1 cellular context compared by ENCODE assay signal in the genomic region with DNA sequence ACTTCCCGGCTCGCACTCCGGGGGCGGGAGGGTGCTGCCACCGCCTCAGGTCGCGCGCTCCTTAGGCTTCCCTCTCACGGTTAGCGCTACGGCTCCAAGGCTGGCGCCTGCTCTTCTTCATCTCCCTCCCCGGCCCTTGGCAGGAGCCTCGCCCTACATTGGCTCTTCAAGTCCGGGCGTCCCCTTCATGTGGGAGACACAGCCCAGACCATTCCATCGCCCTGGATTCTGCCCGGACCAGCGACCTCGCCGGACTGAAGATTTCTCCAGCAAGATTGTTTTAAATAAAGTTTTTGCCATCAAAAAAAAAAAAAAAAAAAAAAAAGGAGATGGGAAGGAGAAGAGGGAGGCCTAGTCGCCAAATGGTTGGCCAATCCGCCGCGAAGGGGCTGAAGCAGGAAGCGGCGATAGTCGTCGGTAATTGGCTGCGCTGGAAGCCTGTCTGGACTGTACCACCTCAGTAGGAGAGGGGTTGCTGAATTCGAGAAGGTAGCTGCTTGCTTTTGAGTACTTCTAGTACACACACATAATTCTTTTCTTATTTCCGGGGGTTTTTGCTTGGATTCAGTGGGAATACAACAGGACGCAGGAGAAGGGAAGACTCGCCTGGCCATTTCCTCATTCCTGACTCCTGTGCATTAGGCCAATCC.
A peak's percentile ranks its signal among the peaks of the same experiment; 100 is the strongest.
TF ChIP-seq lines count a peak whose summit lies in the region.

No MANE protein-coding gene starts in this region.

TF ChIP-seq in HepG2, 621 proteins besides CTCF, POLR2A, EP300 and RAD21 (continues in another document):
- TF ChIP-seq HOXD1 (CRISPR knock-in tag; IDR thresholded peaks at IDR 0.05) (0 out of 2 replicates have a peak, but pooled peaks have one; percentile 34), HOXA7 (CRISPR knock-in tag; IDR thresholded peaks at IDR 0.05) (no peak), FOXK2 (IDR thresholded peaks at IDR 0.05) (peak; percentile 98), FOXJ3 (CRISPR knock-in tag; IDR thresholded peaks at IDR 0.05; ENCODE audit: borderline replicate concordance) (peak; percentile 76; the same call in 1 of the 2 replicates), BRCA1 (CRISPR knock-in tag; IDR thresholded peaks at IDR 0.05) (peak; percentile 87; the same call in 1 of the 2 replicates), ZNF713 (CRISPR knock-in tag; IDR thresholded peaks at IDR 0.05) (no peak), SIN3A (IDR thresholded peaks at IDR 0.05; ENCODE audit: borderline replicate concordance, low read depth, low read length) (peak; percentile 56; the same call in 1 of the 2 replicates), ZNF652 (CRISPR knock-in tag; IDR thresholded peaks at IDR 0.05; ENCODE audit: borderline replicate concordance, low read depth) (no peak), HDAC2 (CRISPR knock-in tag; IDR thresholded peaks at IDR 0.05) (no peak), ZNF256 (CRISPR knock-in tag; conservative IDR thresholded peaks at IDR 0.05) (0 out of 2 replicates have a peak, but pooled peaks have one; percentile 53), SP2 (CRISPR knock-in tag; IDR thresholded peaks at IDR 0.05) (peak; percentile 91), KLF6 (CRISPR knock-in tag; IDR thresholded peaks at IDR 0.05) (no peak), TBP (CRISPR knock-in tag; IDR thresholded peaks at IDR 0.05) (no peak), SMARCE1 (IDR thresholded peaks at IDR 0.05; ENCODE audit: borderline replicate concordance) (no peak), SNAPC2 (CRISPR knock-in tag; IDR thresholded peaks at IDR 0.05) (no peak), ZNF569 (CRISPR knock-in tag; IDR thresholded peaks at IDR 0.05; ENCODE audit: borderline replicate concordance) (no peak), ZMAT3 (CRISPR knock-in tag; conservative IDR thresholded peaks at IDR 0.05) (peak; percentile 77; the same call in 1 of the 2 replicates), ELF3 (CRISPR knock-in tag; IDR thresholded peaks at IDR 0.05) (peak; percentile 91), KDM2A (CRISPR knock-in tag; IDR thresholded peaks at IDR 0.05; ENCODE audit: borderline replicate concordance, low read depth) (peak; percentile 25; the same call in 1 of the 2 replicates), ESRRA (CRISPR knock-in tag; IDR thresholded peaks at IDR 0.05; ENCODE audit: low read depth) (no peak), ZNF367 (CRISPR knock-in tag; IDR thresholded peaks at IDR 0.05; ENCODE audit: borderline replicate concordance) (0 out of 2 replicates have a peak, but pooled peaks have one; percentile 64), GABPA (IDR thresholded peaks at IDR 0.05; ENCODE audit: low read depth, low read length) (peak; percentile 47; the same call in 1 of the 2 replicates), GABPA (CRISPR knock-in tag; IDR thresholded peaks at IDR 0.05; ENCODE audit: low read depth) (peak; percentile 84), ZFP37 (CRISPR knock-in tag; IDR thresholded peaks at IDR 0.05; ENCODE audit: borderline replicate concordance) (no peak), CREM (IDR thresholded peaks at IDR 0.05) (peak; percentile 83), CREM (CRISPR knock-in tag; IDR thresholded peaks at IDR 0.05) (no peak), YEATS4 (CRISPR knock-in tag; IDR thresholded peaks at IDR 0.05; ENCODE audit: borderline replicate concordance) (peak; percentile 49), ZNF350 (CRISPR knock-in tag; IDR thresholded peaks at IDR 0.05; ENCODE audit: borderline replicate concordance, low read depth) (peak; percentile 22; the same call in 1 of the 2 replicates), ZNF143 (CRISPR knock-in tag; IDR thresholded peaks at IDR 0.05) (peak; percentile 44), ZNF777 (CRISPR knock-in tag; IDR thresholded peaks at IDR 0.05) (0 out of 2 replicates have a peak, but pooled peaks have one; percentile 31), ZNF670 (CRISPR knock-in tag; IDR thresholded peaks at IDR 0.05; ENCODE audit: borderline replicate concordance) (0 out of 2 replicates have a peak, but pooled peaks have one; percentile 23), SRY (CRISPR knock-in tag; IDR thresholded peaks at IDR 0.05) (no peak), SMARCC2 (IDR thresholded peaks at IDR 0.05) (no peak), ZSCAN30 (CRISPR knock-in tag; IDR thresholded peaks at IDR 0.05) (no peak), ZNF335 (CRISPR knock-in tag; IDR thresholded peaks at IDR 0.05) (peak; percentile 30; the same call in 1 of the 2 replicates), NFYC (CRISPR knock-in tag; IDR thresholded peaks at IDR 0.05) (peak; percentile 82), CREB1 (IDR thresholded peaks at IDR 0.05) (no peak), CREB1 (CRISPR knock-in tag; IDR thresholded peaks at IDR 0.05) (peak; percentile 86), KAT8 (CRISPR knock-in tag; IDR thresholded peaks at IDR 0.05) (peak; percentile 85), RFXANK (CRISPR knock-in tag; IDR thresholded peaks at IDR 0.05) (no peak), ZNF724P (CRISPR knock-in tag; IDR thresholded peaks at IDR 0.05; ENCODE audit: borderline replicate concordance) (no peak)
- TF ChIP-seq, protein P1, sequence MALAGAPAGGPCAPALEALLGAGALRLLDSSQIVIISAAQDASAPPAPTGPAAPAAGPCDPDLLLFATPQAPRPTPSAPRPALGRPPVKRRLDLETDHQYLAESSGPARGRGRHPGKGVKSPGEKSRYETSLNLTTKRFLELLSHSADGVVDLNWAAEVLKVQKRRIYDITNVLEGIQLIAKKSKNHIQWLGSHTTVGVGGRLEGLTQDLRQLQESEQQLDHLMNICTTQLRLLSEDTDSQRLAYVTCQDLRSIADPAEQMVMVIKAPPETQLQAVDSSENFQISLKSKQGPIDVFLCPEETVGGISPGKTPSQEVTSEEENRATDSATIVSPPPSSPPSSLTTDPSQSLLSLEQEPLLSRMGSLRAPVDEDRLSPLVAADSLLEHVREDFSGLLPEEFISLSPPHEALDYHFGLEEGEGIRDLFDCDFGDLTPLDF (CRISPR knock-in tag; IDR thresholded peaks at IDR 0.05) = no peak
- TF ChIP-seq, protein P2, sequence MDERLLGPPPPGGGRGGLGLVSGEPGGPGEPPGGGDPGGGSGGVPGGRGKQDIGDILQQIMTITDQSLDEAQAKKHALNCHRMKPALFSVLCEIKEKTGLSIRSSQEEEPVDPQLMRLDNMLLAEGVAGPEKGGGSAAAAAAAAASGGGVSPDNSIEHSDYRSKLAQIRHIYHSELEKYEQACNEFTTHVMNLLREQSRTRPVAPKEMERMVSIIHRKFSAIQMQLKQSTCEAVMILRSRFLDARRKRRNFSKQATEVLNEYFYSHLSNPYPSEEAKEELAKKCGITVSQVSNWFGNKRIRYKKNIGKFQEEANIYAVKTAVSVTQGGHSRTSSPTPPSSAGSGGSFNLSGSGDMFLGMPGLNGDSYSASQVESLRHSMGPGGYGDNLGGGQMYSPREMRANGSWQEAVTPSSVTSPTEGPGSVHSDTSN (CRISPR knock-in tag; IDR thresholded peaks at IDR 0.05) = peak; percentile 86
- TF ChIP-seq, protein P3, sequence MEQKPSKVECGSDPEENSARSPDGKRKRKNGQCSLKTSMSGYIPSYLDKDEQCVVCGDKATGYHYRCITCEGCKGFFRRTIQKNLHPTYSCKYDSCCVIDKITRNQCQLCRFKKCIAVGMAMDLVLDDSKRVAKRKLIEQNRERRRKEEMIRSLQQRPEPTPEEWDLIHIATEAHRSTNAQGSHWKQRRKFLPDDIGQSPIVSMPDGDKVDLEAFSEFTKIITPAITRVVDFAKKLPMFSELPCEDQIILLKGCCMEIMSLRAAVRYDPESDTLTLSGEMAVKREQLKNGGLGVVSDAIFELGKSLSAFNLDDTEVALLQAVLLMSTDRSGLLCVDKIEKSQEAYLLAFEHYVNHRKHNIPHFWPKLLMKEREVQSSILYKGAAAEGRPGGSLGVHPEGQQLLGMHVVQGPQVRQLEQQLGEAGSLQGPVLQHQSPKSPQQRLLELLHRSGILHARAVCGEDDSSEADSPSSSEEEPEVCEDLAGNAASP (CRISPR knock-in tag; IDR thresholded peaks at IDR 0.05; ENCODE audit: borderline replicate concordance) = 0 out of 2 replicates have a peak, but pooled peaks have one; percentile 14
- TF ChIP-seq, protein P4, sequence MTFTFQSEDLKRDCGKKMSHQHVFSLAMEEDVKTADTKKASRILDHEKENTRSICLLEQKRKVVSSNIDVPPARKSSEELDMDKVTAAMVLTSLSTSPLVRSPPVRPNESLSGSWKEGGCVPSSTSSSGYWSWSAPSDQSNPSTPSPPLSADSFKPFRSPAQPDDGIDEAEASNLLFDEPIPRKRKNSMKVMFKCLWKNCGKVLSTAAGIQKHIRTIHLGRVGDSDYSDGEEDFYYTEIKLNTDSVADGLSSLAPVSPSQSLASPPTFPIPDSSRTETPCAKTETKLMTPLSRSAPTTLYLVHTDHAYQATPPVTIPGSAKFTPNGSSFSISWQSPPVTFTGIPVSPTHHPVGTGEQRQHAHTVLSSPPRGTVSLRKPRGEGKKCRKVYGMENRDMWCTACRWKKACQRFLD (CRISPR knock-in tag; IDR thresholded peaks at IDR 0.05; ENCODE audit: borderline replicate concordance) = no peak; the same call in 1 of the 2 replicates
- TF ChIP-seq, protein P5, sequence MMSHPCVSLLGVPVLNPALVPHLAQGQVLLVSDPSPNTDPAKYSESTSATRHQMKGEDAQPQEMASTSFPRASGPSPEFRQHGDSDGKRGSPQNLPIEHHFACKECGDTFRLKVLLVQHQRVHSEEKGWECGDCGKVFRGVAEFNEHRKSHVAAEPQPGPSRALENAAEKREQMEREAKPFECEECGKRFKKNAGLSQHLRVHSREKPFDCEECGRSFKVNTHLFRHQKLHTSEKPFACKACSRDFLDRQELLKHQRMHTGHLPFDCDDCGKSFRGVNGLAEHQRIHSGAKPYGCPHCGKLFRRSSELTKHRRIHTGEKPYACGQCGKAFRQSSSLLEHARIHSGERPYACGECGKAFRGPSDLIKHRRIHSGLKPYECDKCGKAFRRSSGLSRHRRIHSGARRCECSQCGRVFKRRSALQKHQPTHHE (CRISPR knock-in tag; IDR thresholded peaks at IDR 0.05; ENCODE audit: borderline replicate concordance) = no peak
- TF ChIP-seq, protein P6, sequence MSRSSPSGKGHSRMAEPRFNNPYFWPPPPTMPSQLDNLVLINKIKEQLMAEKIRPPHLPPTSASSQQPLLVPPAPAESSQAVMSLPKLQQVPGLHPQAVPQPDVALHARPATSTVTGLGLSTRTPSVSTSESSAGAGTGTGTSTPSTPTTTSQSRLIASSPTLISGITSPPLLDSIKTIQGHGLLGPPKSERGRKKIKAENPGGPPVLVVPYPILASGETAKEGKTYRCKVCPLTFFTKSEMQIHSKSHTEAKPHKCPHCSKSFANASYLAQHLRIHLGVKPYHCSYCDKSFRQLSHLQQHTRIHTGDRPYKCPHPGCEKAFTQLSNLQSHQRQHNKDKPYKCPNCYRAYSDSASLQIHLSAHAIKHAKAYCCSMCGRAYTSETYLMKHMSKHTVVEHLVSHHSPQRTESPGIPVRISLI (CRISPR knock-in tag; IDR thresholded peaks at IDR 0.05; ENCODE audit: borderline replicate concordance) = peak; percentile 100
- TF ChIP-seq, protein P7, sequence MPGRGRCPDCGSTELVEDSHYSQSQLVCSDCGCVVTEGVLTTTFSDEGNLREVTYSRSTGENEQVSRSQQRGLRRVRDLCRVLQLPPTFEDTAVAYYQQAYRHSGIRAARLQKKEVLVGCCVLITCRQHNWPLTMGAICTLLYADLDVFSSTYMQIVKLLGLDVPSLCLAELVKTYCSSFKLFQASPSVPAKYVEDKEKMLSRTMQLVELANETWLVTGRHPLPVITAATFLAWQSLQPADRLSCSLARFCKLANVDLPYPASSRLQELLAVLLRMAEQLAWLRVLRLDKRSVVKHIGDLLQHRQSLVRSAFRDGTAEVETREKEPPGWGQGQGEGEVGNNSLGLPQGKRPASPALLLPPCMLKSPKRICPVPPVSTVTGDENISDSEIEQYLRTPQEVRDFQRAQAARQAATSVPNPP (CRISPR knock-in tag; IDR thresholded peaks at IDR 0.05) = no peak
- TF ChIP-seq, protein P8, sequence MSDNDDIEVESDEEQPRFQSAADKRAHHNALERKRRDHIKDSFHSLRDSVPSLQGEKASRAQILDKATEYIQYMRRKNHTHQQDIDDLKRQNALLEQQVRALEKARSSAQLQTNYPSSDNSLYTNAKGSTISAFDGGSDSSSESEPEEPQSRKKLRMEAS (IDR thresholded peaks at IDR 0.05) = no peak; the same call in none of the 2 replicates
- TF ChIP-seq, protein P9, sequence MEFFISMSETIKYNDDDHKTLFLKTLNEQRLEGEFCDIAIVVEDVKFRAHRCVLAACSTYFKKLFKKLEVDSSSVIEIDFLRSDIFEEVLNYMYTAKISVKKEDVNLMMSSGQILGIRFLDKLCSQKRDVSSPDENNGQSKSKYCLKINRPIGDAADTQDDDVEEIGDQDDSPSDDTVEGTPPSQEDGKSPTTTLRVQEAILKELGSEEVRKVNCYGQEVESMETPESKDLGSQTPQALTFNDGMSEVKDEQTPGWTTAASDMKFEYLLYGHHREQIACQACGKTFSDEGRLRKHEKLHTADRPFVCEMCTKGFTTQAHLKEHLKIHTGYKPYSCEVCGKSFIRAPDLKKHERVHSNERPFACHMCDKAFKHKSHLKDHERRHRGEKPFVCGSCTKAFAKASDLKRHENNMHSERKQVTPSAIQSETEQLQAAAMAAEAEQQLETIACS (CRISPR knock-in tag; IDR thresholded peaks at IDR 0.05) = no peak
- TF ChIP-seq, protein P10, sequence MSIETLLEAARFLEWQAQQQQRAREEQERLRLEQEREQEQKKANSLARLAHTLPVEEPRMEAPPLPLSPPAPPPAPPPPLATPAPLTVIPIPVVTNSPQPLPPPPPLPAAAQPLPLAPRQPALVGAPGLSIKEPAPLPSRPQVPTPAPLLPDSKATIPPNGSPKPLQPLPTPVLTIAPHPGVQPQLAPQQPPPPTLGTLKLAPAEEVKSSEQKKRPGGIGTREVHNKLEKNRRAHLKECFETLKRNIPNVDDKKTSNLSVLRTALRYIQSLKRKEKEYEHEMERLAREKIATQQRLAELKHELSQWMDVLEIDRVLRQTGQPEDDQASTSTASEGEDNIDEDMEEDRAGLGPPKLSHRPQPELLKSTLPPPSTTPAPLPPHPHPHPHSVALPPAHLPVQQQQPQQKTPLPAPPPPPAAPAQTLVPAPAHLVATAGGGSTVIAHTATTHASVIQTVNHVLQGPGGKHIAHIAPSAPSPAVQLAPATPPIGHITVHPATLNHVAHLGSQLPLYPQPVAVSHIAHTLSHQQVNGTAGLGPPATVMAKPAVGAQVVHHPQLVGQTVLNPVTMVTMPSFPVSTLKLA (IDR thresholded peaks at IDR 0.05) = peak; percentile 72
